Comparison of ENCODE assay signal across 22 cellular contexts in the genomic region with DNA sequence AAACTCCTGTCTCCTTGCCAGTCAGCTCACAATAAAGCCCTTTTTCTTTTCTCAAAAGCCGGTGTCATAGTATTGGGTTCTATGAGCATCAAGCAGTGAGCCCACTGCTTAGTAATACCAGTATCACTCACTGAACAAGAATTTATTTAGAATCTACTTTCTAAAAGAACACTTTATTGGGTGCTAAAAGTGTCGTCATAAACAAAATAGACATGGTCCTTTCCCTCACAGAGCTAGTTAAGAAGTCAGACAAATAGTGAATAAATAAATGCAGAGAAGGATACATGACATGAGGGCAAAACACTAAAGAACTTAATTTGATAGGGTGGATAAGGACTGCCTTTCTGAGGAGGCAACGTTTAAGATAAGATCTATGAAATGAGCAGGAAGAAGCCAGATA. TPM values are rescaled to one million over a fixed set of nuclear protein-coding genes. Genes with fewer than 3 reads are reported as not detected.
DNase-seq lines count a peak whose midpoint lies in the region; ATAC-seq and TF ChIP-seq lines count a peak whose summit lies in the region.
"Had no signal": no experiment of that assay in that cellular context is flagged by ENCODE, and none has a peak within 500 bp of the region (broad histone marks: within the 10 kb centered on the region; RNA-seq: fewer than 3 reads in every experiment).

No MANE protein-coding gene starts in this region.

- H3K9me3 Mint-ChIP-seq in endodermal cell: peaks cover 4% of the 10 kb centered on the region
- H3K9me3 Mint-ChIP-seq: central memory CD8-positive, alpha-beta T cell; natural killer cell had no signal

- H3K4me1 ChIP-seq in foreskin keratinocyte (peaks cover 12% of the 10 kb centered on the region), endodermal cell (ENCODE audit: control insufficient read depth, insufficient read depth, low read length) (no peaks in the 10 kb centered on the region)

- peaks cover 9% of the 10 kb centered on the region for H3K4me1 Mint-ChIP-seq in endodermal cell
- H3K4me1 Mint-ChIP-seq: central memory CD8-positive, alpha-beta T cell; natural killer cell; T-helper 17 cell had no signal

- peaks cover 5% of the 10 kb centered on the region for H3K9me3 ChIP-seq in endodermal cell (ENCODE audit: control insufficient read depth, low read length)
- H3K9me3 ChIP-seq: sigmoid colon had no signal

- peaks cover 8% of the 10 kb centered on the region for H3K36me3 Mint-ChIP-seq in endodermal cell (ENCODE audit: low read depth)
- H3K36me3 Mint-ChIP-seq: natural killer cell had no signal

- H3K27me3 ChIP-seq in foreskin keratinocyte (no peaks in the 10 kb centered on the region), endodermal cell (ENCODE audit: control insufficient read depth, insufficient read depth, low read length, poor library complexity, severe bottlenecking) (no peaks in the 10 kb centered on the region)
- H3K27me3 ChIP-seq: sigmoid colon had no signal

- H3K9ac ChIP-seq in endodermal cell (ENCODE audit: extremely low read depth, low read length, poor library complexity, severe bottlenecking): no peak overlapping the region

- TF ChIP-seq CTCF in VCaP (conservative IDR thresholded peaks at IDR 0.05): no peak
- no peak for TF ChIP-seq CTCF in foreskin keratinocyte (conservative IDR thresholded peaks at IDR 0.05)
- no peak for TF ChIP-seq CTCF in endodermal cell (conservative IDR thresholded peaks at IDR 0.05)

- ATAC-seq in foreskin keratinocyte: peak; percentile 51
- ATAC-seq: natural killer cell, T-helper 17 cell had no signal

- no peak overlapping the region for H3K4me3 Mint-ChIP-seq in endodermal cell
- H3K4me3 Mint-ChIP-seq: central memory CD8-positive, alpha-beta T cell; natural killer cell; T-helper 17 cell had no signal

- H3K27ac Mint-ChIP-seq in endodermal cell: no peak overlapping the region
- H3K27ac Mint-ChIP-seq: natural killer cell, T-helper 17 cell had no signal

- peaks cover 3% of the 10 kb centered on the region for H3K36me3 ChIP-seq in endodermal cell (ENCODE audit: control insufficient read depth, insufficient read depth, low read length)
- H3K36me3 ChIP-seq: sigmoid colon had no signal

- DNase-seq in AG08396 (ENCODE audit: low spot score) (peak; percentile 12), HEK293T (ENCODE audit: extremely low spot score) (no peak), foreskin keratinocyte (peak; percentile 10 to 47), NCI-H2227 (lab: John Stamatoyannopoulos, UW; ENCODE audit: unreplicated experiment) (no peak), pons (ENCODE audit: low spot score) (no peak), endodermal cell (no peak), dedifferentiated amniotic fluid mesenchymal stem cell (ENCODE audit: extremely low spot score) (no peak)
- DNase-seq: activated CD4-positive, alpha-beta T cell treated with anti-CD3 and anti-CD28 coated beads, Interleukin-2, amount 50 U/mL, for 4 hours; activated CD8-positive, alpha-beta memory T cell treated with anti-CD3 and anti-CD28 coated beads, Interleukin-2, amount 50 U/mL, for 48 hours; mesendoderm; natural killer cell; NCI-H146; NCI-H2171 treated with DMSO at 0.1 percent for 48 hours; OCI-M1; posterior cingulate gyrus; SHP77 treated with DMSO at 0.1 percent for 48 hours; sigmoid colon; stimulated activated CD4-positive, alpha-beta T cell treated with anti-CD3 and anti-CD28 coated beads, Interleukin-2, amount 100 ng/mL, for 24 hours; stimulated activated naive CD4-positive, alpha-beta T cell; T-helper 17 cell had no signal

- CTCF ChIA-PET in HEK293T (lab: Yijun Ruan, JAX): interaction anchor here (0.7 kb wide), 1 partner anchor 918 kb away, joined by 3 read pairs; no protein-coding TSS in a partner anchor

- POLR2A ChIA-PET in HEK293T (lab: Yijun Ruan, JAX): interaction anchor here (2.6 kb wide), 1 partner anchor 79 kb away, joined by 9 read pairs; the partner anchor contains the start of gene RPL5

- 85 to 87% methylated on average over 2 to 3 of the region's 3 CpGs for WGBS in endodermal cell (ENCODE audit: insufficient coverage in 1 of 2, insufficient read length in 1 of 2), 2 experiments

- peak overlapping the region; percentile 47 for H3K27ac ChIP-seq in VCaP
- H3K27ac ChIP-seq in foreskin keratinocyte: no peak overlapping the region
- no peak overlapping the region for H3K27ac ChIP-seq in endodermal cell (ENCODE audit: low read depth, low read length)
- H3K27ac ChIP-seq: sigmoid colon had no signal

- no peaks in the 10 kb centered on the region for H3K27me3 Mint-ChIP-seq in endodermal cell (ENCODE audit: insufficient read depth)

- no peak overlapping the region for H3K4me3 ChIP-seq in endodermal cell (ENCODE audit: low read length)
- H3K4me3 ChIP-seq: sigmoid colon had no signal

TF ChIP-seq in HEK293T, 16 proteins besides CTCF, POLR2A, EP300 and RAD21:
- TF ChIP-seq ARNT (IDR thresholded peaks at IDR 0.05) (no peak), L3MBTL2 (conservative IDR thresholded peaks at IDR 0.05) (no peak), FOXA1 (IDR thresholded peaks at IDR 0.05) (no peak), ZNF384 (IDR thresholded peaks at IDR 0.05) (peak; percentile 44; the same call in 1 of the 2 replicates)

RNA-seq across cellular contexts. Expression of gene EVI5, which starts 32.2 kb away (rescaled TPM):
- 31.5 and 38.5 TPM in 2 replicates for total RNA-seq in foreskin keratinocyte
- polyA plus RNA-seq in foreskin keratinocyte: 2.6 and 3.3 TPM in 2 replicates
- total RNA-seq in endodermal cell: 10 to 100 TPM; 20.8 to 29.0 TPM
- polyA plus RNA-seq in endodermal cell (2013, experiment 1 of 2): 13.3 TPM
- polyA plus RNA-seq in endodermal cell (2013, experiment 2 of 2): 14.2 TPM

Comparison
In these comparisons a context has a peak if more than half of its experiments do, and no peak if none do; other contexts are left out.
1. DNase-seq: peak in AG08396 (single experiment) and foreskin keratinocyte (2 of 2); none in HEK293T (single experiment), NCI-H2227 (single experiment), pons (single experiment), endodermal cell (single experiment) and dedifferentiated amniotic fluid mesenchymal stem cell (single experiment).